In the genomic region with DNA sequence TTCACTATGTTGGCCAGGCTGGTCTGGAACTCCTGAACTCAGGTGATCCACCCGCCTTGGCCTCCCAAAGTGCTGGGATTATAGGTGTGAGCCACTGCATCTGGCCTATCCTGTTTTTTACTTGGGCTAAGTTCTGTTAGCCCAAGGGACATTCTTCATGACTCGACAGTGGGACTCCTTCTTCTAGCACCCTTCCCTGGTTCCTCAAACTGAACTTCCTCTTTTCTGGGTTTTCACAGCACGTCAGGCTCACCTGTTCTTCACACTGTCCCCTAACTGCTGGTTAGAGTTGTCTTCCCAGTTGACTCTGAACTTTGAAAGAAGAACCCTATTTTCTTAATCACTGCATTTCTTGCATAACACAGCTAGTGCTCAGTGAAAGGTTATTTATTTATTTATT, we compare ENCODE assay signal across 19 cellular contexts. TPM values are rescaled to one million over a fixed set of nuclear protein-coding genes. Genes with fewer than 3 reads are reported as not detected.
DNase-seq lines count a peak whose midpoint lies in the region; ATAC-seq, FAIRE-seq and TF ChIP-seq lines count a peak whose summit lies in the region.
"Had no signal": no experiment of that assay in that cellular context is flagged by ENCODE, and none has a peak within 500 bp of the region (broad histone marks: within the 10 kb centered on the region; RNA-seq: fewer than 3 reads in every experiment).

No MANE protein-coding gene starts in this region.

- CTCF ChIA-PET in activated B cell treated with CpG ODN at 0.5 μM for 24 hours (lab: Charles Lee), result interaction anchor here (1.2 to 3.9 kb wide), 3 partner anchors 14 to 128 kb away, joined by 3 to 27 read pairs (median 8); a partner anchor contains a TSS

- H3K27ac Mint-ChIP-seq in activated B cell treated with CpG ODN at 0.5 μM for 24 hours, result peak overlapping the region; percentile 42
- H3K27ac Mint-ChIP-seq: activated naive CD4-positive, alpha-beta T cell treated with anti-CD3 and anti-CD28 coated beads, Interleukin-2, amount 10 ng/mL, durations not matched to agents 7 days and 5 days; CD4-positive, alpha-beta memory T cell; stimulated activated naive CD8-positive, alpha-beta T cell treated with anti-CD3 and anti-CD28 coated beads, Interleukin-15, Interleukin-2, amounts not matched to agents 100 ng/mL and 50 ng/mL, for 24 hours had no signal

- no peaks in the 10 kb centered on the region for H3K36me3 Mint-ChIP-seq in activated B cell treated with CpG ODN at 0.5 μM for 24 hours (ENCODE audit: low read depth)
- H3K36me3 Mint-ChIP-seq: activated naive CD4-positive, alpha-beta T cell treated with anti-CD3 and anti-CD28 coated beads, Interleukin-2, amount 10 ng/mL, durations not matched to agents 7 days and 5 days; CD4-positive, alpha-beta memory T cell had no signal

- H3K4me1 Mint-ChIP-seq in activated B cell treated with CpG ODN at 0.5 μM for 24 hours, result peaks cover 32% of the 10 kb centered on the region
- H3K4me1 Mint-ChIP-seq: activated naive CD4-positive, alpha-beta T cell treated with anti-CD3 and anti-CD28 coated beads, Interleukin-2, amount 10 ng/mL, durations not matched to agents 7 days and 5 days; CD4-positive, alpha-beta memory T cell had no signal

- no peaks in the 10 kb centered on the region for H3K27me3 Mint-ChIP-seq in activated B cell treated with CpG ODN at 0.5 μM for 24 hours
- H3K27me3 Mint-ChIP-seq: stimulated activated naive CD8-positive, alpha-beta T cell treated with anti-CD3 and anti-CD28 coated beads, Interleukin-15, Interleukin-2, amounts not matched to agents 100 ng/mL and 50 ng/mL, for 24 hours had no signal

- POLR2A ChIA-PET in activated B cell treated with CpG ODN at 0.5 μM for 24 hours (lab: Charles Lee), result interaction anchor here (0.6 to 1.5 kb wide), 8 partner anchors 11 to 796 kb away, joined by 3 to 15 read pairs (median 5); a partner anchor contains a TSS

- no peak for TF ChIP-seq CTCF in activated B cell treated with CpG ODN at 0.5 μM for 24 hours (IDR thresholded peaks at IDR 0.05)

- peak; percentile 62 for DNase-seq in GM18507 (ENCODE audit: extremely low spot score, insufficient read length, low read depth)
- no peak for DNase-seq in activated B cell treated with CpG ODN at 0.5 μM for 24 hours
- DNase-seq in ACHN, result no peak
- DNase-seq in AG08396 (ENCODE audit: low spot score), result no peak
- DNase-seq in inferior parietal cortex (ENCODE audit: extremely low spot score), result no peak
- no peak for DNase-seq in effector CD4-positive, alpha-beta T cell
- DNase-seq: activated CD4-positive, alpha-beta T cell treated with anti-CD3 and anti-CD28 coated beads, Interleukin-2, amount 50 U/mL, for 4 hours; activated naive CD4-positive, alpha-beta T cell treated with anti-CD3 and anti-CD28 coated beads, Interleukin-2, amount 10 ng/mL, durations not matched to agents 7 days and 5 days; CD4-positive, alpha-beta memory T cell; central memory CD4-positive, alpha-beta T cell; midbrain; NCI-H1092; NCI-H69; SW 1271 had no signal

- peak overlapping the region; percentile 48 for H3K4me3 Mint-ChIP-seq in activated B cell treated with CpG ODN at 0.5 μM for 24 hours
- H3K4me3 Mint-ChIP-seq: activated naive CD4-positive, alpha-beta T cell treated with anti-CD3 and anti-CD28 coated beads, Interleukin-2, amount 10 ng/mL, durations not matched to agents 7 days and 5 days; CD4-positive, alpha-beta memory T cell; stimulated activated naive CD8-positive, alpha-beta T cell treated with anti-CD3 and anti-CD28 coated beads, Interleukin-15, Interleukin-2, amounts not matched to agents 100 ng/mL and 50 ng/mL, for 24 hours had no signal

- H3K9me3 Mint-ChIP-seq in activated B cell treated with CpG ODN at 0.5 μM for 24 hours, result no peaks in the 10 kb centered on the region
- H3K9me3 Mint-ChIP-seq: activated naive CD4-positive, alpha-beta T cell treated with anti-CD3 and anti-CD28 coated beads, Interleukin-2, amount 10 ng/mL, durations not matched to agents 7 days and 5 days; CD4-positive, alpha-beta memory T cell; stimulated activated naive CD8-positive, alpha-beta T cell treated with anti-CD3 and anti-CD28 coated beads, Interleukin-15, Interleukin-2, amounts not matched to agents 100 ng/mL and 50 ng/mL, for 24 hours had no signal

- intact Hi-C loops in activated B cell treated with CpG ODN at 0.5 μM for 24 hours (cut with micrococcal nuclease), result loop anchor here (1.0 kb wide), 3 partner anchors 11 to 22 kb away; no protein-coding TSS in a partner anchor

- ATAC-seq in GM21526 (IDR thresholded peaks at IDR 0.05; ENCODE audit: low FRiP score, unreplicated experiment) (peak; percentile 56), HG03442 (IDR thresholded peaks at IDR 0.05; ENCODE audit: unreplicated experiment) (peak; percentile 60), activated B cell treated with CpG ODN at 0.5 μM for 24 hours (ENCODE audit: low read depth) (peak; percentile 96)

- in situ Hi-C loops in ACHN (cut with HindIII; ENCODE audit: low pct_ligation_motif_present, low pct_unique_long_range_greater_than_20kb, low sequenced_read_pairs), result no loop called here

- peak; percentile 92 for FAIRE-seq in GM18507 (lab: Jason Lieb, UNC)
- FAIRE-seq: H1 had no signal

RNA-seq across cellular contexts. Expression of a gene that starts 22.5 kb away (rescaled TPM):
- total RNA-seq in activated B cell treated with CpG ODN at 0.5 μM for 24 hours, result 0.27 TPM in 1 of 2 replicates, not detected in the other
- total RNA-seq: CD4-positive, alpha-beta memory T cell; pulmonary artery endothelial cell had no signal

RNA-seq across cellular contexts. Expression of a gene that starts 24.1 kb away (rescaled TPM):
- total RNA-seq in activated B cell treated with CpG ODN at 0.5 μM for 24 hours, result 60.6 and 69.6 TPM in 2 replicates

RNA-seq across cellular contexts. Expression of a gene that starts 47.4 kb away (rescaled TPM):
- 17.3 and 18.5 TPM in 2 replicates for total RNA-seq in activated B cell treated with CpG ODN at 0.5 μM for 24 hours
